ENCODE assay signal across 1 cellular context in the genomic region with DNA sequence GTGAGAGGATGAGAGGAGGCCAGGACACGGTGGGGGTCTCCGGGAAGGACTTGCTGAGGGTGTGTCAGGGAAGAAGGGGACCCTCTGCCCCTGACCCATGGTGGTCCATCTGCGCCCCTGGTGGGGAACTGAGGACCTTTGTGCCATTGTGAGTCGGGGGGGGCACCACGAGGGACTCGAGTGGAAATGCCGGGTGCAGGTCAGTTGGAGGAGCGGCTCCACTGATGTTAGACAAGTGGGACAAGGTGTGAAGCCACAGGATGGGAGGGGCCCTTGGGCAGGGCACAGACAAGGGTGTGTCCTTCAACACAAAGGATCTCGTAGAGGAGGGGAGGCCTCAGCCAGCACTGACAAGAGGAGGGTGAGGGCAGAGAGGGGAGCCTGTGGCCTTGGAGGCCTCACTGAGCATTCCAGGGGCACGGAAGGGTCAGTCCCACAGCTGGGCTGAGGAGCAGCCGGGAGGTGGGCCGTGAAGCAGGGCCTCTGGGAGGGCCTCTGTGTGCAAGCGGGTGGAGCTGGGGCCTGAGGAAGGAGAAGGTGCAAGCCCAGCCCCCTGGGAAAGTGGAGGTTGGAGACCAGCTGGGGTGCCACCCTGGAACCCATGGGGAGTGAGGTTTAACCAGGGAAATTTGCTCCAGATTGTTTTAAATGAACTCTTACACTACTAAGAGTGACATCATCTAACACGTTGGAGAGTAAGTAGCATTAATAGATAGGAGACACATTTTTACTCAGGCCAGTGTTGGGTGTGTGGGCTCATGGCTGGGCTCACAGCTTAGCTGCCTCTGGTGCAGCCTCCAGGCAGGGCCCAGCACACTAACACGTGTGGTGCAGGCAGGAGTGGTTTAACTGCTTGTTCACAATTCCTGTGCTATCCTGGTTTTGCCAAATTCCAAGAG.
TF ChIP-seq lines count a peak whose summit lies in the region.

No MANE protein-coding gene starts in this region.

TF ChIP-seq in HEK293, 187 proteins besides CTCF, POLR2A, EP300 and RAD21:
- TF ChIP-seq ZNF23 (tag by site-specific recombination; IDR thresholded peaks at IDR 0.05; ENCODE audit: borderline replicate concordance) (no peak), ZNF843 (tag by site-specific recombination; IDR thresholded peaks at IDR 0.05) (no peak), ZNF677 (tag by site-specific recombination; IDR thresholded peaks at IDR 0.05) (no peak), ZNF223 (tag by site-specific recombination; IDR thresholded peaks at IDR 0.05) (0 out of 2 replicates have a peak, but pooled peaks have one; percentile 42), ZNF76 (tag by site-specific recombination; IDR thresholded peaks at IDR 0.05; ENCODE audit: borderline replicate concordance, low read depth) (no peak), KLF1 (tag by site-specific recombination; IDR thresholded peaks at IDR 0.05) (peak; percentile 94), ZNF610 (tag by site-specific recombination; IDR thresholded peaks at IDR 0.05; ENCODE audit: borderline replicate concordance) (no peak), ZNF701 (tag by site-specific recombination; IDR thresholded peaks at IDR 0.05) (no peak), GLIS2 (tag by site-specific recombination; IDR thresholded peaks at IDR 0.05) (peak; percentile 26; the same call in 1 of the 2 replicates)
- TF ChIP-seq, protein P1, sequence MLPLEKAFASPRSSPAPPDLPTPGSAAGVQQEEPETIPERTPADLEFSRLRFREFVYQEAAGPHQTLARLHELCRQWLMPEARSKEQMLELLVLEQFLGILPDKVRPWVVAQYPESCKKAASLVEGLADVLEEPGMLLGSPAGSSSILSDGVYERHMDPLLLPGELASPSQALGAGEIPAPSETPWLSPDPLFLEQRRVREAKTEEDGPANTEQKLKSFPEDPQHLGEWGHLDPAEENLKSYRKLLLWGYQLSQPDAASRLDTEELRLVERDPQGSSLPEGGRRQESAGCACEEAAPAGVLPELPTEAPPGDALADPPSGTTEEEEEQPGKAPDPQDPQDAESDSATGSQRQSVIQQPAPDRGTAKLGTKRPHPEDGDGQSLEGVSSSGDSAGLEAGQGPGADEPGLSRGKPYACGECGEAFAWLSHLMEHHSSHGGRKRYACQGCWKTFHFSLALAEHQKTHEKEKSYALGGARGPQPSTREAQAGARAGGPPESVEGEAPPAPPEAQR (tag by site-specific recombination; IDR thresholded peaks at IDR 0.05), result no peak
- TF ChIP-seq, protein P2, sequence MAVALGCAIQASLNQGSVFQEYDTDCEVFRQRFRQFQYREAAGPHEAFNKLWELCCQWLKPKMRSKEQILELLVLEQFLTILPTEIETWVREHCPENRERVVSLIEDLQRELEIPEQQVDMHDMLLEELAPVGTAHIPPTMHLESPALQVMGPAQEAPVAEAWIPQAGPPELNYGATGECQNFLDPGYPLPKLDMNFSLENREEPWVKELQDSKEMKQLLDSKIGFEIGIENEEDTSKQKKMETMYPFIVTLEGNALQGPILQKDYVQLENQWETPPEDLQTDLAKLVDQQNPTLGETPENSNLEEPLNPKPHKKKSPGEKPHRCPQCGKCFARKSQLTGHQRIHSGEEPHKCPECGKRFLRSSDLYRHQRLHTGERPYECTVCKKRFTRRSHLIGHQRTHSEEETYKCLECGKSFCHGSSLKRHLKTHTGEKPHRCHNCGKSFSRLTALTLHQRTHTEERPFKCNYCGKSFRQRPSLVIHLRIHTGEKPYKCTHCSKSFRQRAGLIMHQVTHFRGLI (tag by site-specific recombination; IDR thresholded peaks at IDR 0.05), result 0 out of 2 replicates have a peak, but pooled peaks have one; percentile 48
- TF ChIP-seq, protein P3, sequence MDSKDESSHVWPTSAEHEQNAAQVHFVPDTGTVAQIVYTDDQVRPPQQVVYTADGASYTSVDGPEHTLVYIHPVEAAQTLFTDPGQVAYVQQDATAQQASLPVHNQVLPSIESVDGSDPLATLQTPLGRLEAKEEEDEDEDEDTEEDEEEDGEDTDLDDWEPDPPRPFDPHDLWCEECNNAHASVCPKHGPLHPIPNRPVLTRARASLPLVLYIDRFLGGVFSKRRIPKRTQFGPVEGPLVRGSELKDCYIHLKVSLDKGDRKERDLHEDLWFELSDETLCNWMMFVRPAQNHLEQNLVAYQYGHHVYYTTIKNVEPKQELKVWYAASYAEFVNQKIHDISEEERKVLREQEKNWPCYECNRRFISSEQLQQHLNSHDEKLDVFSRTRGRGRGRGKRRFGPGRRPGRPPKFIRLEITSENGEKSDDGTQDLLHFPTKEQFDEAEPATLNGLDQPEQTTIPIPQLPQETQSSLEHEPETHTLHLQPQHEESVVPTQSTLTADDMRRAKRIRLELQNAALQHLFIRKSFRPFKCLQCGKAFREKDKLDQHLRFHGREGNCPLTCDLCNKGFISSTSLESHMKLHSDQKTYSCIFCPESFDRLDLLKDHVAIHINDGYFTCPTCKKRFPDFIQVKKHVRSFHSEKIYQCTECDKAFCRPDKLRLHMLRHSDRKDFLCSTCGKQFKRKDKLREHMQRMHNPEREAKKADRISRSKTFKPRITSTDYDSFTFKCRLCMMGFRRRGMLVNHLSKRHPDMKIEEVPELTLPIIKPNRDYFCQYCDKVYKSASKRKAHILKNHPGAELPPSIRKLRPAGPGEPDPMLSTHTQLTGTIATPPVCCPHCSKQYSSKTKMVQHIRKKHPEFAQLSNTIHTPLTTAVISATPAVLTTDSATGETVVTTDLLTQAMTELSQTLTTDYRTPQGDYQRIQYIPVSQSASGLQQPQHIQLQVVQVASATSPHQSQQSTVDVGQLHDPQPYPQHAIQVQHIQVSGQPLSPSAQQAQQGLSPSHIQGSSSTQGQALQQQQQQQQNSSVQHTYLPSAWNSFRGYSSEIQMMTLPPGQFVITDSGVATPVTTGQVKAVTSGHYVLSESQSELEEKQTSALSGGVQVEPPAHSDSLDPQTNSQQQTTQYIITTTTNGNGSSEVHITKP (tag by site-specific recombination; IDR thresholded peaks at IDR 0.05), result no peak
